Comparison of ENCODE assay signal across 20 cellular contexts in the genomic region with DNA sequence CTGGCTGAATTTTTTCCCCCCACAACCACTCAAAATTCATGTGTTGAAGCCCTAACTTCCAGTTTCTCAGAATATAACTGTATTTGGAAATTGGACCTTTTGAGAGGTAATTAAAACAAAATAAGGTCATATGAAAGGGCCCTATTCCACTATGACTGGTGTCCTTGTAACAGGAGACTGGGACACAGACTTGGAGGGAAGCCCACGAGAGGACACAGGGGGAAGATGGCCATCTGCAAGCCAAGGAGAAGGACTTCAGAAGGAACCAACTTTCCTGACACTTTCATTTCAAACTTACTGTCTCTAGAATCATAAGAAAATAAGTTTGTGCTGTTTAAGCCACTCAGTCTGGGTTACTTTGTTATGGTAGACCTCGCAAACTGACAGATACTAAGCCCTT.
"Had no signal": no experiment of that assay in that cellular context is flagged by ENCODE, and none has a peak within 500 bp of the region (broad histone marks: within the 10 kb centered on the region; RNA-seq: fewer than 3 reads in every experiment).

No MANE protein-coding gene starts in this region.

- H3K27ac ChIP-seq: PC-9, Peyer's patch, SJCRH30 had no signal

- ATAC-seq: Right ventricle myocardium inferior, SK-N-SH treated with all-trans-retinoic acid at 6 μM for 48 hours had no signal

- H3K4me3 ChIP-seq: PC-9, Peyer's patch, SJCRH30 had no signal

- H3K4me1 ChIP-seq: Peyer's patch, SJCRH30 had no signal

- DNase-seq: KBM-7, NCI-H1092, NCI-H1105 treated with DMSO at 0.1 percent for 48 hours, NCI-H1417 treated with DMSO at 0.1 percent for 48 hours, NCI-H146, NCI-H1694 treated with DMSO at 0.1 percent for 48 hours, NCI-H1930, NCI-H2081, NCI-H2107, NCI-H2227 treated with DMSO at 0.1 percent for 48 hours, NCI-H524, NCI-H69, NCI-H774, OCI-M1, PC-9, Peyer's patch, SHP77 treated with DMSO at 0.1 percent for 48 hours, SJCRH30 had no signal

- H3K9me3 ChIP-seq: Peyer's patch, SJCRH30 had no signal

- H3K27me3 ChIP-seq: Peyer's patch, SJCRH30 had no signal

- H3K36me3 ChIP-seq: Peyer's patch, SJCRH30 had no signal
